Comparison of ENCODE assay signal across 10 cellular contexts in genomic region chr14:104085032-104085888, GRCh38. TPM values are rescaled to one million over a fixed set of nuclear protein-coding genes. Genes with fewer than 3 reads are reported as not detected.
DNase-seq lines count a peak whose midpoint lies in the region; ATAC-seq and TF ChIP-seq lines count a peak whose summit lies in the region.
"Had no signal": no experiment of that assay in that cellular context is flagged by ENCODE, and none has a peak within 500 bp of the region (broad histone marks: within the 10 kb centered on the region; RNA-seq: fewer than 3 reads in every experiment).

TSS of gene ASPG (plus strand) at chr14:104085700. CDS start at chr14:104085771, 71 bp downstream.

- no peak within 1 kb of the TSS for H3K4me3 Mint-ChIP-seq in activated CD8-positive, alpha-beta memory T cell treated with anti-CD3 and anti-CD28 coated beads, Interleukin-2, amount 10 ng/mL, durations not matched to agents 7 days and 5 days
- H3K4me3 Mint-ChIP-seq: dendritic cell treated with granulocyte-macrophage colony-stimulating factor and Interleukin-4, amounts not matched to agents 40 ng/mL and 50 ng/mL, for 4 days had no signal

- H3K36me3 Mint-ChIP-seq in activated CD8-positive, alpha-beta memory T cell treated with anti-CD3 and anti-CD28 coated beads, Interleukin-2, amount 10 ng/mL, durations not matched to agents 7 days and 5 days: no peaks in the 10 kb centered on the region

- CTCF ChIA-PET in activated CD8-positive, alpha-beta memory T cell treated with anti-CD3 and anti-CD28 coated beads, Interleukin-2, amount 10 ng/mL, durations not matched to agents 7 days and 5 days (lab: Charles Lee): interaction anchor here (1.3 kb wide), 1 partner anchor 9 kb away, joined by 8 read pairs; no protein-coding TSS in a partner anchor

- H3K4me1 Mint-ChIP-seq in activated CD8-positive, alpha-beta memory T cell treated with anti-CD3 and anti-CD28 coated beads, Interleukin-2, amount 10 ng/mL, durations not matched to agents 7 days and 5 days: no peaks in the 10 kb centered on the region

- WGBS in testis, 2 donors: 14 to 20% methylated on average over 1 to 20 of the region's 70 CpGs

- intact Hi-C loops in testis (cut with DNase I; ENCODE audit: low total_unique reads): no loop called here

- no peak within 1 kb of the TSS for H3K27ac Mint-ChIP-seq in activated CD8-positive, alpha-beta memory T cell treated with anti-CD3 and anti-CD28 coated beads, Interleukin-2, amount 10 ng/mL, durations not matched to agents 7 days and 5 days
- H3K27ac Mint-ChIP-seq: dendritic cell treated with granulocyte-macrophage colony-stimulating factor and Interleukin-4, amounts not matched to agents 40 ng/mL and 50 ng/mL, for 4 days had no signal

- no peaks in the 10 kb centered on the region for H3K9me3 Mint-ChIP-seq in activated CD8-positive, alpha-beta memory T cell treated with anti-CD3 and anti-CD28 coated beads, Interleukin-2, amount 10 ng/mL, durations not matched to agents 7 days and 5 days (ENCODE audit: low read depth)
- H3K9me3 Mint-ChIP-seq: dendritic cell treated with granulocyte-macrophage colony-stimulating factor and Interleukin-4, amounts not matched to agents 40 ng/mL and 50 ng/mL, for 4 days had no signal

- no peak within 1 kb of the TSS for H3K9ac ChIP-seq in adipocyte (ENCODE audit: low read length)

- H3K4me3 ChIP-seq in adipocyte (ENCODE audit: low read length) (no peak within 1 kb of the TSS), testis (peak within 1 kb of the TSS; percentile 18 to 45)

- no peaks in the 10 kb centered on the region for H3K9me3 ChIP-seq in adipocyte (ENCODE audit: control insufficient read depth, low read length)
- H3K9me3 ChIP-seq in testis: no peaks in the 10 kb centered on the region

- no peak for TF ChIP-seq CTCF in testis (IDR thresholded peaks at IDR 0.05)

- no peak within 1 kb of the TSS for H3K27ac ChIP-seq in testis

- peaks cover 7% of the 10 kb centered on the region for H3K27me3 Mint-ChIP-seq in activated CD8-positive, alpha-beta memory T cell treated with anti-CD3 and anti-CD28 coated beads, Interleukin-2, amount 10 ng/mL, durations not matched to agents 7 days and 5 days

- H3K4me1 ChIP-seq in adipocyte (ENCODE audit: control insufficient read depth, insufficient read depth, low read length) (no peaks in the 10 kb centered on the region), testis (peaks cover 5% of the 10 kb centered on the region)

- no peak for TF ChIP-seq POLR2A in testis (IDR thresholded peaks at IDR 0.05)

- H3K27me3 ChIP-seq in adipocyte (replicated peaks; ENCODE audit: control insufficient read depth, insufficient read depth, low read length): peaks cover 37% of the 10 kb centered on the region
- no peaks in the 10 kb centered on the region for H3K27me3 ChIP-seq in testis

- DNase-seq in activated CD8-positive, alpha-beta memory T cell treated with anti-CD3 and anti-CD28 coated beads, Interleukin-2, amount 10 ng/mL, durations not matched to agents 7 days and 5 days: no peak
- DNase-seq in activated CD8-positive, alpha-beta memory T cell treated with anti-CD3 and anti-CD28 coated beads for 24 hours: no peak
- DNase-seq in adipocyte (ENCODE audit: low read depth) (peak; percentile 4), islet precursor cell (peak; percentile 73), testis (no peak), NCI-H2196 treated with DMSO at 0.1 percent for 48 hours (lab: John Stamatoyannopoulos, UW; ENCODE audit: unreplicated experiment) (no peak), NCI-H524 (lab: John Stamatoyannopoulos, UW) (no peak)

- peak; percentile 61 for ATAC-seq in activated CD8-positive, alpha-beta memory T cell treated with anti-CD3 and anti-CD28 coated beads, Interleukin-2, amount 10 ng/mL, durations not matched to agents 7 days and 5 days
- ATAC-seq in HG02884 (IDR thresholded peaks at IDR 0.05; ENCODE audit: unreplicated experiment): no peak

- H3K36me3 ChIP-seq in adipocyte (ENCODE audit: control insufficient read depth, insufficient read depth, low read length, severe bottlenecking) (no peaks in the 10 kb centered on the region), testis (ENCODE audit: low read depth, missing control alignments) (no peaks in the 10 kb centered on the region)

RNA-seq across cellular contexts. Expression of gene ASPG, which starts in this region (rescaled TPM):
- total RNA-seq in activated CD8-positive, alpha-beta memory T cell treated with anti-CD3 and anti-CD28 coated beads, Interleukin-2, amount 10 ng/mL, durations not matched to agents 7 days and 5 days: not detected
- 1 to 10 TPM; 2.7 to 3.7 TPM for total RNA-seq in testis
- polyA plus RNA-seq in testis (ENCODE audit: insufficient read depth, low read depth, low replicate concordance): 3.3 TPM
- polyA plus RNA-seq: AG04450 had no signal

Comparison
In these comparisons a context has a peak if more than half of its experiments do, and no peak if none do; other contexts are left out.
1. Peak in ATAC-seq in activated CD8-positive, alpha-beta memory T cell treated with anti-CD3 and anti-CD28 coated beads, Interleukin-2, amount 10 ng/mL, durations not matched to agents 7 days and 5 days; RNA of the gene not detected or under 1 TPM.
2. DNase-seq: peak in adipocyte (single experiment) and islet precursor cell (single experiment); none in activated CD8-positive, alpha-beta memory T cell treated with anti-CD3 and anti-CD28 coated beads, Interleukin-2, amount 10 ng/mL, durations not matched to agents 7 days and 5 days (single experiment), activated CD8-positive, alpha-beta memory T cell treated with anti-CD3 and anti-CD28 coated beads for 24 hours (single experiment), testis (single experiment), NCI-H2196 treated with DMSO at 0.1 percent for 48 hours (single experiment) and NCI-H524 (0 of 2).